ENCODE assay signal across 18 cellular contexts in genomic region chr5:173515526-173515925, GRCh38.
DNase-seq lines count a peak whose midpoint lies in the region; ATAC-seq, FAIRE-seq and TF ChIP-seq lines count a peak whose summit lies in the region.
"Had no signal": no experiment of that assay in that cellular context is flagged by ENCODE, and none has a peak within 500 bp of the region (broad histone marks: within the 10 kb centered on the region; RNA-seq: fewer than 3 reads in every experiment).

No MANE protein-coding gene starts in this region.

- H3K79me1 ChIP-seq in H1 (ENCODE audit: low read depth, low read length), result no peaks in the 10 kb centered on the region

- H4K91ac ChIP-seq in H1 (replicated peaks; ENCODE audit: insufficient read length, low read length), result peak overlapping the region; percentile 19

- no peak overlapping the region for H3K14ac ChIP-seq in H1 (ENCODE audit: insufficient read length)

- no peak overlapping the region for H4K8ac ChIP-seq in H1 (ENCODE audit: extremely low read depth, insufficient read depth, low read length)

- no peak overlapping the region for H3K56ac ChIP-seq in H1 (replicated peaks; ENCODE audit: insufficient read length, low read depth, low read length)

- H4K5ac ChIP-seq in H1 (ENCODE audit: insufficient read length, low read depth, low read length), result no peak overlapping the region

- H2AK5ac ChIP-seq in H1 (ENCODE audit: low read depth, low read length), result no peak overlapping the region

- H3K23ac ChIP-seq in H1 (ENCODE audit: insufficient read length), result no peak overlapping the region

- H3K4me1 ChIP-seq in H1 (replicated peaks in 1 of 4; ENCODE audit: control insufficient read depth in 3 of 4, insufficient read depth in 4 of 4, low read length in 3 of 4) (peaks cover 0 to 9% (median 1%) of the 10 kb centered on the region in 4 experiments; a peak in 1 of 7 replicates), neural progenitor cell (peaks cover 19% of the 10 kb centered on the region)

- H3K4me2 ChIP-seq in H1 (ENCODE audit: insufficient read depth in 1 of 2, low read depth in 2 of 2, low read length in 2 of 2), result no peak overlapping the region
- H3K4me2 ChIP-seq in neural progenitor cell, result no peak overlapping the region

- no peak for TF ChIP-seq EP300 in H1 (IDR thresholded peaks at IDR 0.05; ENCODE audit: borderline replicate concordance in 1 of 2, low read depth in 2 of 2, low read length in 2 of 2)

- no peak for ATAC-seq in HG02642 (IDR thresholded peaks at IDR 0.05; ENCODE audit: poor library complexity, unreplicated experiment)
- ATAC-seq in HG02852 (IDR thresholded peaks at IDR 0.05; ENCODE audit: unreplicated experiment), result no peak

- H4K20me1 ChIP-seq in H1 (replicated peaks in 1 of 2; ENCODE audit: control insufficient read depth in 1 of 2, insufficient read depth in 2 of 2, low read length in 2 of 2), result no peaks in the 10 kb centered on the region
- no peaks in the 10 kb centered on the region for H4K20me1 ChIP-seq in neural progenitor cell (ENCODE audit: low read depth)

- no peak overlapping the region for H3K18ac ChIP-seq in H1 (ENCODE audit: extremely low read depth, low read length)

- H3K4me3 Mint-ChIP-seq in neural progenitor cell, result no peak overlapping the region
- H3K4me3 Mint-ChIP-seq: memory B cell; T-helper 1 cell treated with Interleukin-12 subunit alpha and Interleukin-12 subunit beta and Interleukin-4 antibody, amounts not matched to agents 30 μg/mL and 1 μg/mL, for 36 hours had no signal

- H3K9ac ChIP-seq in H1 (replicated peaks in 1 of 4; ENCODE audit: extremely low read depth in 1 of 4, low read depth in 3 of 4, low read length in 3 of 4) (no peak overlapping the region), neural progenitor cell (no peak overlapping the region)

- H3K9me3 ChIP-seq in H1 (ENCODE audit: insufficient read depth in 2 of 2, low read depth in 1 of 2, low read length in 1 of 2) (no peaks in the 10 kb centered on the region), neural progenitor cell (ENCODE audit: low read depth) (no peaks in the 10 kb centered on the region)

- H3K4ac ChIP-seq in H1 (replicated peaks; ENCODE audit: insufficient read length, low read depth, low read length), result no peak overlapping the region

- 0 out of 2 replicates have a peak overlapping the region, but pooled peaks have one; percentile 52 for H2BK20ac ChIP-seq in H1 (ENCODE audit: low read length)

- TF ChIP-seq POLR2A in H1 (IDR thresholded peaks at IDR 0.05; ENCODE audit: control extremely low read depth in 1 of 2, low read depth in 2 of 2, low read length in 2 of 2), result no peak

- H2BK15ac ChIP-seq in H1 (ENCODE audit: low read length), result no peak overlapping the region; the same call in 1 of the 2 replicates

- peaks cover 16% of the 10 kb centered on the region for H3K9me3 Mint-ChIP-seq in neural progenitor cell
- H3K9me3 Mint-ChIP-seq: T-helper 1 cell treated with Interleukin-12 subunit alpha and Interleukin-12 subunit beta and Interleukin-4 antibody, amounts not matched to agents 30 μg/mL and 1 μg/mL, for 36 hours had no signal

- H3K4me1 Mint-ChIP-seq in neural progenitor cell, result peaks cover 14% of the 10 kb centered on the region
- H3K4me1 Mint-ChIP-seq: memory B cell had no signal

- no peaks in the 10 kb centered on the region for H3F3A ChIP-seq in neural progenitor cell (ENCODE audit: low read depth)

- no peak overlapping the region for H2BK12ac ChIP-seq in H1 (ENCODE audit: low read depth, low read length)

- no peaks in the 10 kb centered on the region for H3K23me2 ChIP-seq in H1 (ENCODE audit: low read depth, low read length)

- H2AFZ ChIP-seq in H1 (ENCODE audit: low read length) (no peak overlapping the region), neural progenitor cell (replicated peaks) (peak overlapping the region; percentile 58)

- no peak for TF ChIP-seq CTCF in H1 (IDR thresholded peaks at IDR 0.05; ENCODE audit: control extremely low read depth in 1 of 3, insufficient read depth in 1 of 3, low read depth in 1 of 3, low read length in 3 of 3)
- no peak for TF ChIP-seq CTCF in neural progenitor cell (IDR thresholded peaks at IDR 0.05)

- no peaks in the 10 kb centered on the region for H3K27me3 Mint-ChIP-seq in neural progenitor cell (ENCODE audit: insufficient read depth, low read depth)

- no peak for TF ChIP-seq RAD21 in H1 (IDR thresholded peaks at IDR 0.05 in 1 of 2, conservative IDR thresholded peaks at IDR 0.05 in 1 of 2; ENCODE audit: low read depth in 2 of 2, low read length in 2 of 2)

- WGBS in H1 (ENCODE audit: extremely low coverage in 1 of 2, insufficient coverage in 1 of 2, insufficient read length in 1 of 2, insufficient replicate concordance in 2 of 2, low coverage in 1 of 2, low lambda C conversion rate in 2 of 2, missing lambda C conversion rate in 1 of 2), 2 experiments, result 6% methylated on average over 1 of the region's 1 CpG; no CpG with 5 or more reads in 1 of the 2 experiments

- CTCF ChIA-PET in H1 (lab: Charles Lee; ENCODE audit: partially characterized antibody), result interaction anchor here (1.0 to 1.1 kb wide), 2 partner anchors 63 to 67 kb away, joined by 3 read pairs; no protein-coding TSS in a partner anchor

- FAIRE-seq in H1 (lab: Jason Lieb, UNC), result no peak
- FAIRE-seq: islet of Langerhans had no signal

- H3K27me3 ChIP-seq in H1 (replicated peaks in 1 of 4; ENCODE audit: control insufficient read depth in 3 of 4, extremely low read depth in 1 of 4, insufficient read depth in 3 of 4, low read length in 3 of 4) (no peaks in the 10 kb centered on the region), neural progenitor cell (no peaks in the 10 kb centered on the region)
- H3K27me3 ChIP-seq: brain microvascular endothelial cell had no signal

- no peaks in the 10 kb centered on the region for H3K36me3 ChIP-seq in H1 (ENCODE audit: control insufficient read depth in 2 of 4, insufficient read depth in 4 of 4, low read length in 3 of 4)
- H3K36me3 ChIP-seq in neural progenitor cell, result peaks cover 6% of the 10 kb centered on the region
- H3K36me3 ChIP-seq: brain microvascular endothelial cell had no signal

- H2BK120ac ChIP-seq in H1 (replicated peaks; ENCODE audit: low read depth, low read length), result no peak overlapping the region

- no peak overlapping the region for H3K27ac Mint-ChIP-seq in neural progenitor cell
- H3K27ac Mint-ChIP-seq: memory B cell; T-helper 1 cell treated with Interleukin-12 subunit alpha and Interleukin-12 subunit beta and Interleukin-4 antibody, amounts not matched to agents 30 μg/mL and 1 μg/mL, for 36 hours had no signal

- DNase-seq in AG20443 (ENCODE audit: low spot score) (peak; percentile 80), M059J (ENCODE audit: low read depth) (peak; percentile 94), H1 (ENCODE audit: low read depth in 1 of 2, low spot score in 2 of 2) (peak in 1 of 2 experiments; percentile 3), neural progenitor cell (ENCODE audit: low spot score) (no peak), superior temporal gyrus (ENCODE audit: extremely low spot score) (no peak), DMS153 (lab: John Stamatoyannopoulos, UW) (no peak)
- DNase-seq: activated CD4-positive, CD25-positive, alpha-beta regulatory T cell; brain microvascular endothelial cell; effector memory CD4-positive, alpha-beta T cell; MM.1S; NCI-H2081; NCI-H748 treated with DMSO at 0.1 percent for 48 hours had no signal

- no peaks in the 10 kb centered on the region for H3K79me2 ChIP-seq in H1 (ENCODE audit: control insufficient read depth in 1 of 2, insufficient read depth in 2 of 2, low read length in 2 of 2)
- H3K79me2 ChIP-seq in neural progenitor cell (ENCODE audit: low read depth), result no peaks in the 10 kb centered on the region

- H3K36me3 Mint-ChIP-seq in neural progenitor cell, result no peaks in the 10 kb centered on the region

- POLR2A ChIA-PET in H1 (lab: Charles Lee; ENCODE audit: partially characterized antibody), result no interaction called here

- no peak overlapping the region for H2BK5ac ChIP-seq in H1 (ENCODE audit: low read depth, low read length)

- no peak overlapping the region for H3K4me3 ChIP-seq in H1 (ENCODE audit: extremely low read depth in 1 of 4, insufficient read depth in 2 of 4, low read depth in 3 of 4, low read length in 4 of 4)
- H3K4me3 ChIP-seq in neural progenitor cell, result no peak overlapping the region

- H3K27ac ChIP-seq in H1 (ENCODE audit: low read depth, low read length) (no peak overlapping the region), neural progenitor cell (no peak overlapping the region)
- H3K27ac ChIP-seq: brain microvascular endothelial cell, C4-2B had no signal

TF ChIP-seq in H1, 55 proteins besides CTCF, POLR2A, EP300 and RAD21 (continues in another document):
- no peak for TF ChIP-seq TAF1 (IDR thresholded peaks at IDR 0.05; ENCODE audit: low read depth, low read length)
- no peak for TF ChIP-seq HDAC6 (IDR thresholded peaks at IDR 0.05; ENCODE audit: low read depth, low read length)

Comparison
In these comparisons a context has a peak if more than half of its experiments do, and no peak if none do; other contexts are left out.
1. DNase-seq: peak in AG20443 (single experiment) and M059J (single experiment); none in neural progenitor cell (single experiment), superior temporal gyrus (single experiment) and DMS153 (single experiment).